ENCODE assay signal across 7 cellular contexts in genomic region chr16:73831197-73831596, GRCh38.
"Had no signal": no experiment of that assay in that cellular context is flagged by ENCODE, and none has a peak within 500 bp of the region (broad histone marks: within the 10 kb centered on the region; RNA-seq: fewer than 3 reads in every experiment).

No MANE protein-coding gene starts in this region.

- ATAC-seq: GM12878 had no signal

- FAIRE-seq: G401.6, GM12878, GM12891, GM12892, GM18507 had no signal

- H3K4me3 ChIP-seq: GM12878 had no signal

- DNase-seq: GDM1, GF-D8 had no signal
